1 cellular context compared by ENCODE assay signal in the genomic region with DNA sequence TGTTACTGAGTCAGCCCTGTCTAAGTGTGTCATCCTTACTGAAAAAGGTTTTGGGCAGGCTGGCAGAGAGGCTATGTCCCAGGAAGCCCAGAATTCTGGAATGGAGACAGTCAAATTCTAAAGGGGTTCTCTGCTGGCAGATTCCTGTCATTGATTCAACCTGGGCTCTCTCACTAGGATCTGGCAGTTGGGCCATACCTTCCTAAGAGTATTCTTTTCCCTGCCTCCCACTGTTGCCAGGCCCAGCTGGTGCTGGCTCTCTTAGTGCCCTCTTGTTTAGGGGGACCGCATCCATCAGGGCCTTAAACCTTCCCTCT.
TF ChIP-seq lines count a peak whose summit lies in the region.

No MANE protein-coding gene starts in this region.

TF ChIP-seq in A549, 52 proteins besides CTCF, POLR2A, EP300 and RAD21 (continued from another document):
- TF ChIP-seq, protein P1, sequence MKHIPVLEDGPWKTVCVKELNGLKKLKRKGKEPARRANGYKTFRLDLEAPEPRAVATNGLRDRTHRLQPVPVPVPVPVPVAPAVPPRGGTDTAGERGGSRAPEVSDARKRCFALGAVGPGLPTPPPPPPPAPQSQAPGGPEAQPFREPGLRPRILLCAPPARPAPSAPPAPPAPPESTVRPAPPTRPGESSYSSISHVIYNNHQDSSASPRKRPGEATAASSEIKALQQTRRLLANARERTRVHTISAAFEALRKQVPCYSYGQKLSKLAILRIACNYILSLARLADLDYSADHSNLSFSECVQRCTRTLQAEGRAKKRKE (CRISPR knock-in tag; IDR thresholded peaks at IDR 0.05; ENCODE audit: low read depth) = no peak
- no peak for TF ChIP-seq PHF8 (IDR thresholded peaks at IDR 0.05; ENCODE audit: borderline replicate concordance, low read depth)
- TF ChIP-seq MAZ (IDR thresholded peaks at IDR 0.05; ENCODE audit: borderline replicate concordance, low read depth, low read length) = no peak
- TF ChIP-seq MYC (IDR thresholded peaks at IDR 0.05; ENCODE audit: borderline replicate concordance, low read length) = no peak
- TF ChIP-seq, protein P2, sequence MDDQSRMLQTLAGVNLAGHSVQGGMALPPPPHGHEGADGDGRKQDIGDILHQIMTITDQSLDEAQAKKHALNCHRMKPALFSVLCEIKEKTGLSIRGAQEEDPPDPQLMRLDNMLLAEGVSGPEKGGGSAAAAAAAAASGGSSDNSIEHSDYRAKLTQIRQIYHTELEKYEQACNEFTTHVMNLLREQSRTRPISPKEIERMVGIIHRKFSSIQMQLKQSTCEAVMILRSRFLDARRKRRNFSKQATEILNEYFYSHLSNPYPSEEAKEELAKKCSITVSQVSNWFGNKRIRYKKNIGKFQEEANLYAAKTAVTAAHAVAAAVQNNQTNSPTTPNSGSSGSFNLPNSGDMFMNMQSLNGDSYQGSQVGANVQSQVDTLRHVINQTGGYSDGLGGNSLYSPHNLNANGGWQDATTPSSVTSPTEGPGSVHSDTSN (IDR thresholded peaks at IDR 0.05) = no peak
